ENCODE assay signal across 19 cellular contexts in the genomic region with DNA sequence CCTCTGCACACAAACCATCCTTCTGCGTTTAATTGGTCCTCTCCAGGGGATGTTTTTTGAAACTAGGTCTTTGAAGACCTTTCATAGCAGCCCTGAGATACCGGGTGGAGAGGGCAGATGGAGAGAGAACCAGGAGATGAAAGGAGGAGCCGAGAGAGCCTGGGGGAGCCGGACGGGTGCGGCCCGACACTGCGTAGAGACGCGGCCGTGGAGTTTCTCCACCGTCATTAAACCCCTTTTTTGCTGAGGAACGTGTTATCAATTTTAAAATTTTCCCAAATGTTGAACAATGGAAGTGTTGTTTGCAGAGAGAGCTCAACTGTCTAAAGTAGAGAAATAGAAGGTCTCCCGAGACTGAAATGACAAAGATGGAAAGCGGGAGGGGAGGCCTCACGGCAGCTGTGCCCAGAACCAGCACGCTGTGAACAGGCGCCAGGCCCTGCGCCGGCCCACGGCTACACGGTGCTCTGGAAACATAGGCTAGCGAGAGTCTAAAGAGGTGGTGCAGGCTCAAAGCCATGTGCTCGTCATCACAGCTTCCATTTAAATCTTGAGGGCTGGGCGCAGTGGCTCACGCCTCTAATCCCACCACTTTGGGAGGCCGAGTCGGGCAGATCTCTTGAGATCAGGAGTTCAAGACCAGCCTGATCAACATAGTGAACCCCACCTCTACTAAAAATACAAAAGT.
"Had no signal": no experiment of that assay in that cellular context is flagged by ENCODE, and none has a peak within 500 bp of the region (broad histone marks: within the 10 kb centered on the region; RNA-seq: fewer than 3 reads in every experiment).

No MANE protein-coding gene starts in this region.

- H3K36me3 ChIP-seq: colonic mucosa, neutrophil, tibial nerve had no signal

- FAIRE-seq: endometrium, frontal cortex had no signal

- H3K27me3 Mint-ChIP-seq: activated B cell treated with CpG ODN at 0.5 μM for 24 hours; activated CD4-positive, alpha-beta memory T cell treated with anti-CD3 and anti-CD28 coated beads, Interleukin-2, amount 10 ng/mL, durations not matched to agents 7 days and 5 days; activated CD8-positive, alpha-beta memory T cell treated with anti-CD3 and anti-CD28 coated beads, Interleukin-2, amount 10 ng/mL, durations not matched to agents 7 days and 5 days; activated T-helper 17 cell treated with anti-CD3 and anti-CD28 coated beads, Interleukin-2, amount 50 U/mL, for 72 hours; brain; central memory CD8-positive, alpha-beta T cell; naive thymus-derived CD4-positive, alpha-beta T cell; T-cell had no signal

- H3K9me3 ChIP-seq: colonic mucosa, neutrophil had no signal

- H3K4me3 Mint-ChIP-seq: activated B cell treated with CpG ODN at 0.5 μM for 24 hours; activated CD4-positive, alpha-beta memory T cell treated with anti-CD3 and anti-CD28 coated beads, Interleukin-2, amount 10 ng/mL, durations not matched to agents 7 days and 5 days; activated CD8-positive, alpha-beta memory T cell treated with anti-CD3 and anti-CD28 coated beads, Interleukin-2, amount 10 ng/mL, durations not matched to agents 7 days and 5 days; activated naive CD4-positive, alpha-beta T cell treated with anti-CD3 and anti-CD28 coated beads for 36 hours; activated T-helper 17 cell treated with anti-CD3 and anti-CD28 coated beads, Interleukin-2, amount 50 U/mL, for 72 hours; brain; central memory CD8-positive, alpha-beta T cell; naive thymus-derived CD4-positive, alpha-beta T cell; T-cell had no signal

- H3K27ac Mint-ChIP-seq: activated B cell treated with CpG ODN at 0.5 μM for 24 hours; activated CD4-positive, alpha-beta memory T cell treated with anti-CD3 and anti-CD28 coated beads, Interleukin-2, amount 10 ng/mL, durations not matched to agents 7 days and 5 days; activated CD8-positive, alpha-beta memory T cell treated with anti-CD3 and anti-CD28 coated beads, Interleukin-2, amount 10 ng/mL, durations not matched to agents 7 days and 5 days; activated naive CD4-positive, alpha-beta T cell treated with anti-CD3 and anti-CD28 coated beads for 36 hours; activated T-helper 17 cell treated with anti-CD3 and anti-CD28 coated beads, Interleukin-2, amount 50 U/mL, for 72 hours; brain; naive thymus-derived CD4-positive, alpha-beta T cell; T-cell had no signal

- H3K27me3 ChIP-seq: colonic mucosa, neutrophil, tibial nerve had no signal

- H3K36me3 Mint-ChIP-seq: activated CD8-positive, alpha-beta memory T cell treated with anti-CD3 and anti-CD28 coated beads, Interleukin-2, amount 10 ng/mL, durations not matched to agents 7 days and 5 days; brain; naive thymus-derived CD4-positive, alpha-beta T cell; T-cell had no signal

- ATAC-seq: activated CD8-positive, alpha-beta memory T cell treated with anti-CD3 and anti-CD28 coated beads, Interleukin-2, amount 10 ng/mL, durations not matched to agents 7 days and 5 days; activated T-helper 17 cell treated with anti-CD3 and anti-CD28 coated beads, Interleukin-2, amount 50 U/mL, for 72 hours; naive thymus-derived CD4-positive, alpha-beta T cell; T-cell had no signal

- DNase-seq: activated B cell treated with CpG ODN at 0.5 μM for 24 hours; activated CD4-positive, alpha-beta memory T cell treated with anti-CD3 and anti-CD28 coated beads, Interleukin-2, amount 10 ng/mL, durations not matched to agents 7 days and 5 days; activated CD4-positive, alpha-beta T cell treated with anti-CD3 and anti-CD28 coated beads for 4 hours; activated CD8-positive, alpha-beta memory T cell treated with anti-CD3 and anti-CD28 coated beads, Interleukin-2, amount 10 ng/mL, durations not matched to agents 7 days and 5 days; activated naive CD4-positive, alpha-beta T cell treated with anti-CD3 and anti-CD28 coated beads for 36 hours; anterior cingulate cortex; colonic mucosa; mesenchymal stem cell; naive thymus-derived CD4-positive, alpha-beta T cell; stimulated activated CD8-positive, alpha-beta memory T cell treated with anti-CD3 and anti-CD28 coated beads, Interleukin-4, amount 100 ng/mL, for 48 hours; stimulated activated naive CD4-positive, alpha-beta T cell had no signal

- H3K27ac ChIP-seq: colonic mucosa, neutrophil had no signal

- H3K9me3 Mint-ChIP-seq: activated B cell treated with CpG ODN at 0.5 μM for 24 hours; activated naive CD4-positive, alpha-beta T cell treated with anti-CD3 and anti-CD28 coated beads for 36 hours; activated T-helper 17 cell treated with anti-CD3 and anti-CD28 coated beads, Interleukin-2, amount 50 U/mL, for 72 hours had no signal

- H3K4me3 ChIP-seq: colonic mucosa, tibial nerve had no signal

- H3K4me1 ChIP-seq: colonic mucosa, tibial nerve had no signal

- H3K4me1 Mint-ChIP-seq: activated B cell treated with CpG ODN at 0.5 μM for 24 hours; activated CD4-positive, alpha-beta memory T cell treated with anti-CD3 and anti-CD28 coated beads, Interleukin-2, amount 10 ng/mL, durations not matched to agents 7 days and 5 days; activated CD8-positive, alpha-beta memory T cell treated with anti-CD3 and anti-CD28 coated beads, Interleukin-2, amount 10 ng/mL, durations not matched to agents 7 days and 5 days; activated T-helper 17 cell treated with anti-CD3 and anti-CD28 coated beads, Interleukin-2, amount 50 U/mL, for 72 hours; central memory CD8-positive, alpha-beta T cell; naive thymus-derived CD4-positive, alpha-beta T cell; T-cell had no signal
